In genomic region chr14:75340921-75341320, GRCh38 we compare ENCODE assay signal across 9 cellular contexts.
DNase-seq lines count a peak whose midpoint lies in the region; ATAC-seq and TF ChIP-seq lines count a peak whose summit lies in the region.
"Had no signal": no experiment of that assay in that cellular context is flagged by ENCODE, and none has a peak within 500 bp of the region (broad histone marks: within the 10 kb centered on the region; RNA-seq: fewer than 3 reads in every experiment).

No MANE protein-coding gene starts in this region.

- WGBS in neuronal stem cell (ENCODE audit: extremely low coverage in 2 of 2, insufficient read length in 2 of 2, insufficient replicate concordance in 1 of 2), 2 donors = no CpG with 5 or more reads among the region's 8 CpGs

- H3K18ac ChIP-seq in neuronal stem cell (ENCODE audit: low read length) = no peak overlapping the region

- peaks cover 0 to 4% (median 0%) of the 10 kb centered on the region in 4 donors for H3K4me1 ChIP-seq in Peyer's patch
- H3K4me1 ChIP-seq in neuronal stem cell (ENCODE audit: control insufficient read depth in 2 of 2, insufficient read depth in 1 of 2, low read depth in 1 of 2, low read length in 2 of 2) = peaks cover 0 to 1% of the 10 kb centered on the region in 2 donors

- H3K4me3 ChIP-seq in Peyer's patch (no peak overlapping the region), fibroblast of villous mesenchyme (ENCODE audit: low read depth, low read length) (no peak overlapping the region), neuronal stem cell (ENCODE audit: low read length in 2 of 2) (no peak overlapping the region)

- no peak overlapping the region for H4K91ac ChIP-seq in neuronal stem cell (ENCODE audit: low read depth, low read length, poor library complexity)

- H2BK12ac ChIP-seq in neuronal stem cell (ENCODE audit: low read length) = no peak overlapping the region

- no peak overlapping the region for H2BK15ac ChIP-seq in neuronal stem cell (ENCODE audit: low read length)

- peak; percentile 53 to 65 for DNase-seq in AML-193 (lab: John Stamatoyannopoulos, UW)
- DNase-seq in Peyer's patch = peak in 2 of 3 donors; percentile 56 to 87
- peak; percentile 30 for DNase-seq in fibroblast of villous mesenchyme (ENCODE audit: low read depth)
- DNase-seq in nucleus accumbens (lab: John Stamatoyannopoulos, UW) = peak in 38 of 56 donors; percentile 3 to 69 (median 25)
- no peak for DNase-seq in neuronal stem cell (ENCODE audit: low spot score)
- DNase-seq: activated naive CD8-positive, alpha-beta T cell treated with anti-CD3 and anti-CD28 coated beads, Interleukin-2, amount 10 ng/mL, durations not matched to agents 7 days and 5 days had no signal

- no peak overlapping the region for H2AFZ ChIP-seq in neuronal stem cell (ENCODE audit: low read length)

- ATAC-seq in HG03460 (IDR thresholded peaks at IDR 0.05; ENCODE audit: unreplicated experiment) (no peak), GM21367 (IDR thresholded peaks at IDR 0.05; ENCODE audit: unreplicated experiment) (no peak), HG03196 (IDR thresholded peaks at IDR 0.05; ENCODE audit: unreplicated experiment) (no peak)

- no peak overlapping the region for H2BK120ac ChIP-seq in neuronal stem cell (ENCODE audit: low read depth, low read length)

- H2AK5ac ChIP-seq in neuronal stem cell (ENCODE audit: low read depth, low read length) = no peak overlapping the region

- H3K27ac ChIP-seq in Peyer's patch (peak overlapping the region; percentile 25 to 84 (median 72)), neuronal stem cell (replicated peaks; ENCODE audit: low read length) (no peak overlapping the region)

- H2BK5ac ChIP-seq in neuronal stem cell (ENCODE audit: low read length) = no peak overlapping the region

- no peak overlapping the region for H3K23ac ChIP-seq in neuronal stem cell (ENCODE audit: low read depth, low read length, poor library complexity)

- H4K8ac ChIP-seq in neuronal stem cell (ENCODE audit: low read depth, low read length) = no peak overlapping the region

- peak in 1 of 2 donors; percentile 34 for TF ChIP-seq POLR2A in Peyer's patch (IDR thresholded peaks at IDR 0.05)

- H3K9ac ChIP-seq in neuronal stem cell (ENCODE audit: low read depth, low read length, poor library complexity) = no peak overlapping the region

- H3K36me3 ChIP-seq in Peyer's patch (no peaks in the 10 kb centered on the region), neuronal stem cell (replicated peaks in 1 of 2; ENCODE audit: control insufficient read depth in 2 of 2, insufficient read depth in 2 of 2, low read length in 2 of 2) (no peaks in the 10 kb centered on the region)

- H3K79me1 ChIP-seq in neuronal stem cell (ENCODE audit: low read depth, low read length) = no peaks in the 10 kb centered on the region

- H3K4ac ChIP-seq in neuronal stem cell (ENCODE audit: low read length) = no peak overlapping the region

- no peak overlapping the region for H3K4me2 ChIP-seq in neuronal stem cell (ENCODE audit: insufficient read depth, low read length, poor library complexity, severe bottlenecking)

- H3K9me3 ChIP-seq in Peyer's patch (no peaks in the 10 kb centered on the region), neuronal stem cell (replicated peaks in 1 of 2; ENCODE audit: control insufficient read depth in 2 of 2, insufficient read depth in 1 of 2, low read depth in 1 of 2, low read length in 2 of 2) (peaks cover 0 to 2% of the 10 kb centered on the region in 2 donors)

- H3K14ac ChIP-seq in neuronal stem cell (ENCODE audit: low read length) = no peak overlapping the region

- no peaks in the 10 kb centered on the region for H3K27me3 ChIP-seq in Peyer's patch
- peaks cover 0 to 7% (median 0%) of the 10 kb centered on the region in 3 experiments for H3K27me3 ChIP-seq in neuronal stem cell (ENCODE audit: control insufficient read depth in 3 of 3, insufficient read depth in 3 of 3, low read depth in 1 of 3, low read length in 3 of 3)

- no peak for TF ChIP-seq CTCF in Peyer's patch (IDR thresholded peaks at IDR 0.05)
- TF ChIP-seq CTCF in fibroblast of villous mesenchyme (IDR thresholded peaks at IDR 0.05; ENCODE audit: insufficient read depth, low read depth, low read length) = no peak
